ENCODE assay signal across 1 cellular context in the genomic region with DNA sequence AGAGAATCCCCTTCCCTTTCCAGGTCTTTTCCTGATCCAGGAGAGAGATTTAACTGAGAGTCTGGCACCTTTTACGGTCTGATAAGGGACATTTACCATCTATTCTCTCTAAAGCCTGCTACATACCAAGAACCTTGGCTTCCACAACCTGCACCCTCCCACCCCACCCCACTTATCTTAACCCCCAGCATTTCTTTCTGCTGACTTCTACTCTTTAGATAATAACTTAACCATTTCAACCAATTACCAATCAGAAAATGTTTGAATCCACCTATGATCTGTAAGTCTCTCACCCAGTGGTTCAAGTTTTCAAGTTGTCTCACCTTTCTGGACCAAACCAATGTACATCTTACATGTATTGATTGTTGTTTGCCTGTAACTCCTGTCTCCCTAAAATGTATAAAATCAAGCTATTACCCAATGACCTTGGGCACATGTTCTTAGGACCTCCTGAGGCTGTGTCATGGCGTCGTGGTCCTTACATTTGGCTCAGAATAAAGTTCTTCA.
TF ChIP-seq lines count a peak whose summit lies in the region.

No MANE protein-coding gene starts in this region.

TF ChIP-seq in K562, 482 proteins besides CTCF, POLR2A, EP300 and RAD21 (continued from another document and continues in another):
- TF ChIP-seq, protein P1, sequence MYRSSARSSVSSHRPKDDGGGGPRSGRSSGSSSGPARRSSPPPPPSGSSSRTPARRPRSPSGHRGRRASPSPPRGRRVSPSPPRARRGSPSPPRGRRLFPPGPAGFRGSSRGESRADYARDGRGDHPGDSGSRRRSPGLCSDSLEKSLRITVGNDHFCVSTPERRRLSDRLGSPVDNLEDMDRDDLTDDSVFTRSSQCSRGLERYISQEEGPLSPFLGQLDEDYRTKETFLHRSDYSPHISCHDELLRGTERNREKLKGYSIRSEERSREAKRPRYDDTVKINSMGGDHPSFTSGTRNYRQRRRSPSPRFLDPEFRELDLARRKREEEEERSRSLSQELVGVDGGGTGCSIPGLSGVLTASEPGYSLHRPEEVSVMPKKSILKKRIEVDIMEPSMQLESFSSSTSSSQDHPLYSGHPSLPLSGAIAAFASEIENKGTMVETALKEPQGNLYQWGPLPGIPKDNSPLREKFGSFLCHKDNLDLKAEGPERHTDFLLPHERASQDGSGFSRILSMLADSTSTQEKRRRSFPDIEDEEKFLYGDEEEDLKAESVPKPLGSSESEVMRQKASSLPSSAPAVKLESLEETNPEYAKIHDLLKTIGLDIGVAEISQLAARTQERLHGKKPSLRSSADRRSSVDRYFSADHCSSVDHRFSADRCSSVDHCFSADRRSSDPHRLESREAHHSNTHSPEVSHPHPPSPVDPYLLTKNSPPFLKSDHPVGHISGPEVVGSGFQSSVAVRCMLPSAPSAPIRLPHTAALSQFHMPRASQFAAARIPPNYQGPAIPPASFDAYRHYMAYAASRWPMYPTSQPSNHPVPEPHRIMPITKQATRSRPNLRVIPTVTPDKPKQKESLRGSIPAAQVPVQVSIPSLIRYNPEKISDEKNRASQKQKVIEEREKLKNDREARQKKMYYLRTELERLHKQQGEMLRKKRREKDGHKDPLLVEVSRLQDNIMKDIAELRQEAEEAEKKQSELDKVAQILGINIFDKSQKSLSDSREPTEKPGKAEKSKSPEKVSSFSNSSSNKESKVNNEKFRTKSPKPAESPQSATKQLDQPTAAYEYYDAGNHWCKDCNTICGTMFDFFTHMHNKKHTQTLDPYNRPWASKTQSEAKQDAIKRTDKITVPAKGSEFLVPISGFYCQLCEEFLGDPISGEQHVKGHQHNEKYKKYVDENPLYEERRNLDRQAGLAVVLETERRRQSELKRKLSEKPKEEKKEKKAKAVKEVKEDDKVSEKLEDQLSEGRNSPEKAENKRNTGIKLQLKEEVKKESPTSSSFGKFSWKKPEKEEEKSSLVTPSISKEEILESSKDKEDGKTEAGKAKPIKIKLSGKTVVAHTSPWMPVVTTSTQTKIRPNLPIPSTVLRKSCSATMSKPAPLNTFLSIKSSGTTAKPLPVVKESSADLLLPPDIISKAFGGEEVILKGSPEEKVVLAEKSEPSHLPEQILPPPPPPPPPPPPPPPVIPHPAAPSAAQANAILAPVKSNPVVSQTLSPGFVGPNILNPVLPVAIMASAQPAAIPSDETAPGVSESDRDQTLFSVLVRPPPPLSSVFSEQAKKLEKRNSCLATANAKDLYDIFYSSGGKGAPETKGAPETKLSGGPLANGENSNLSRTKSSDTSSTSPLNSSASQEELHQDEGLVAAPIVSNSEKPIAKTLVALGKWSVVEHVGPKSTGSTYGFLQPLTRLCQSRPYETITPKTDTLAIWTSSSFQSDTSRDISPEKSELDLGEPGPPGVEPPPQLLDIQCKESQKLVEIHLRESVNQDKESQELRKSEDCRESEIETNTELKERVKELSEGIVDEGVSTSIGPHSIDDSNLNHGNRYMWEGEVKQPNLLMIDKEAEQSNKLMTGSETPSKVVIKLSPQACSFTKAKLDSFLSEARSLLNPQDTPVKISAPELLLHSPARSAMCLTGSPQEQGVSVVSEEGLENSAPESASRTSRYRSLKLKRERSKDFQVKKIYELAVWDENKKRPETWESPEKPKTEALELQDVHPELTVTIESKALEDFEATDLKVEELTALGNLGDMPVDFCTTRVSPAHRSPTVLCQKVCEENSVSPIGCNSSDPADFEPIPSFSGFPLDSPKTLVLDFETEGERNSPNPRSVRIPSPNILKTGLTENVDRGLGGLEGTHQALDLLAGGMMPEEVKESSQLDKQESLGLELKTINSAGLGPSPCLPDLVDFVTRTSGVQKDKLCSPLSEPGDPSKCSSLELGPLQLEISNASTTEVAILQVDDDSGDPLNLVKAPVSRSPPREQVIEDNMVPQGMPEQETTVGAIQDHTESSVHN (IDR thresholded peaks at IDR 0.05; ENCODE audit: borderline replicate concordance in 1 of 2, low read depth in 1 of 2): no peak
- TF ChIP-seq ETV1 (tag; conservative IDR thresholded peaks at IDR 0.05; ENCODE audit: low read depth): no peak
- no peak for TF ChIP-seq CEBPG (CRISPR knock-in tag; IDR thresholded peaks at IDR 0.05)
- TF ChIP-seq CEBPG (tag; conservative IDR thresholded peaks at IDR 0.05 in 1 of 2, IDR thresholded peaks at IDR 0.05 in 1 of 2): no peak
- peak; percentile 74 for TF ChIP-seq EHMT2 (IDR thresholded peaks at IDR 0.05)
- no peak for TF ChIP-seq HDAC8 (tag; IDR thresholded peaks at IDR 0.05)
- no peak for TF ChIP-seq ASH1L (IDR thresholded peaks at IDR 0.05; ENCODE audit: borderline replicate concordance, low read depth, partially characterized antibody)
- TF ChIP-seq, protein P2, sequence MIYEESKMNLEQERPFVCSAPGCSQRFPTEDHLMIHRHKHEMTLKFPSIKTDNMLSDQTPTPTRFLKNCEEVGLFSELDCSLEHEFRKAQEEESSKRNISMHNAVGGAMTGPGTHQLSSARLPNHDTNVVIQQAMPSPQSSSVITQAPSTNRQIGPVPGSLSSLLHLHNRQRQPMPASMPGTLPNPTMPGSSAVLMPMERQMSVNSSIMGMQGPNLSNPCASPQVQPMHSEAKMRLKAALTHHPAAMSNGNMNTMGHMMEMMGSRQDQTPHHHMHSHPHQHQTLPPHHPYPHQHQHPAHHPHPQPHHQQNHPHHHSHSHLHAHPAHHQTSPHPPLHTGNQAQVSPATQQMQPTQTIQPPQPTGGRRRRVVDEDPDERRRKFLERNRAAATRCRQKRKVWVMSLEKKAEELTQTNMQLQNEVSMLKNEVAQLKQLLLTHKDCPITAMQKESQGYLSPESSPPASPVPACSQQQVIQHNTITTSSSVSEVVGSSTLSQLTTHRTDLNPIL (CRISPR knock-in tag; IDR thresholded peaks at IDR 0.05): no peak
- no peak for TF ChIP-seq FIP1L1 (IDR thresholded peaks at IDR 0.05; ENCODE audit: low read depth, low read length, poor library complexity, severe bottlenecking)
- TF ChIP-seq NFE2L1 (tag; IDR thresholded peaks at IDR 0.05; ENCODE audit: borderline replicate concordance, low read depth): no peak
- no peak for TF ChIP-seq NCOA6 (IDR thresholded peaks at IDR 0.05)
- TF ChIP-seq RBM15 (IDR thresholded peaks at IDR 0.05; ENCODE audit: insufficient read depth, low read length): no peak
- TF ChIP-seq, protein P3, sequence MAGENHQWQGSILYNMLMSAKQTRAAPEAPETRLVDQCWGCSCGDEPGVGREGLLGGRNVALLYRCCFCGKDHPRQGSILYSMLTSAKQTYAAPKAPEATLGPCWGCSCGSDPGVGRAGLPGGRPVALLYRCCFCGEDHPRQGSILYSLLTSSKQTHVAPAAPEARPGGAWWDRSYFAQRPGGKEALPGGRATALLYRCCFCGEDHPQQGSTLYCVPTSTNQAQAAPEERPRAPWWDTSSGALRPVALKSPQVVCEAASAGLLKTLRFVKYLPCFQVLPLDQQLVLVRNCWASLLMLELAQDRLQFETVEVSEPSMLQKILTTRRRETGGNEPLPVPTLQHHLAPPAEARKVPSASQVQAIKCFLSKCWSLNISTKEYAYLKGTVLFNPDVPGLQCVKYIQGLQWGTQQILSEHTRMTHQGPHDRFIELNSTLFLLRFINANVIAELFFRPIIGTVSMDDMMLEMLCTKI (IDR thresholded peaks at IDR 0.05; ENCODE audit: partially characterized antibody): no peak
- peak; percentile 88 for TF ChIP-seq MYBL2 (IDR thresholded peaks at IDR 0.05; ENCODE audit: low read depth)
- no peak for TF ChIP-seq MYBL2 (CRISPR knock-in tag; IDR thresholded peaks at IDR 0.05; ENCODE audit: borderline replicate concordance)
- no peak for TF ChIP-seq RB1 (IDR thresholded peaks at IDR 0.05; ENCODE audit: low read depth)
- TF ChIP-seq PTBP1 (IDR thresholded peaks at IDR 0.05; ENCODE audit: low read depth, low read length): no peak
- TF ChIP-seq NONO (IDR thresholded peaks at IDR 0.05; ENCODE audit: low read depth in 2 of 2, low read length in 1 of 2): no peak
- 0 out of 2 replicates have a peak, but pooled peaks have one; percentile 12 for TF ChIP-seq ATF7 (IDR thresholded peaks at IDR 0.05)
- no peak for TF ChIP-seq ZNF23 (CRISPR knock-in tag; IDR thresholded peaks at IDR 0.05)
- no peak for TF ChIP-seq WHSC1 (IDR thresholded peaks at IDR 0.05; ENCODE audit: low read length)
- TF ChIP-seq, protein P4, sequence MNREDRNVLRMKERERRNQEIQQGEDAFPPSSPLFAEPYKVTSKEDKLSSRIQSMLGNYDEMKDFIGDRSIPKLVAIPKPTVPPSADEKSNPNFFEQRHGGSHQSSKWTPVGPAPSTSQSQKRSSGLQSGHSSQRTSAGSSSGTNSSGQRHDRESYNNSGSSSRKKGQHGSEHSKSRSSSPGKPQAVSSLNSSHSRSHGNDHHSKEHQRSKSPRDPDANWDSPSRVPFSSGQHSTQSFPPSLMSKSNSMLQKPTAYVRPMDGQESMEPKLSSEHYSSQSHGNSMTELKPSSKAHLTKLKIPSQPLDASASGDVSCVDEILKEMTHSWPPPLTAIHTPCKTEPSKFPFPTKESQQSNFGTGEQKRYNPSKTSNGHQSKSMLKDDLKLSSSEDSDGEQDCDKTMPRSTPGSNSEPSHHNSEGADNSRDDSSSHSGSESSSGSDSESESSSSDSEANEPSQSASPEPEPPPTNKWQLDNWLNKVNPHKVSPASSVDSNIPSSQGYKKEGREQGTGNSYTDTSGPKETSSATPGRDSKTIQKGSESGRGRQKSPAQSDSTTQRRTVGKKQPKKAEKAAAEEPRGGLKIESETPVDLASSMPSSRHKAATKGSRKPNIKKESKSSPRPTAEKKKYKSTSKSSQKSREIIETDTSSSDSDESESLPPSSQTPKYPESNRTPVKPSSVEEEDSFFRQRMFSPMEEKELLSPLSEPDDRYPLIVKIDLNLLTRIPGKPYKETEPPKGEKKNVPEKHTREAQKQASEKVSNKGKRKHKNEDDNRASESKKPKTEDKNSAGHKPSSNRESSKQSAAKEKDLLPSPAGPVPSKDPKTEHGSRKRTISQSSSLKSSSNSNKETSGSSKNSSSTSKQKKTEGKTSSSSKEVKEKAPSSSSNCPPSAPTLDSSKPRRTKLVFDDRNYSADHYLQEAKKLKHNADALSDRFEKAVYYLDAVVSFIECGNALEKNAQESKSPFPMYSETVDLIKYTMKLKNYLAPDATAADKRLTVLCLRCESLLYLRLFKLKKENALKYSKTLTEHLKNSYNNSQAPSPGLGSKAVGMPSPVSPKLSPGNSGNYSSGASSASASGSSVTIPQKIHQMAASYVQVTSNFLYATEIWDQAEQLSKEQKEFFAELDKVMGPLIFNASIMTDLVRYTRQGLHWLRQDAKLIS (CRISPR knock-in tag; IDR thresholded peaks at IDR 0.05): no peak
- TF ChIP-seq, protein P5, sequence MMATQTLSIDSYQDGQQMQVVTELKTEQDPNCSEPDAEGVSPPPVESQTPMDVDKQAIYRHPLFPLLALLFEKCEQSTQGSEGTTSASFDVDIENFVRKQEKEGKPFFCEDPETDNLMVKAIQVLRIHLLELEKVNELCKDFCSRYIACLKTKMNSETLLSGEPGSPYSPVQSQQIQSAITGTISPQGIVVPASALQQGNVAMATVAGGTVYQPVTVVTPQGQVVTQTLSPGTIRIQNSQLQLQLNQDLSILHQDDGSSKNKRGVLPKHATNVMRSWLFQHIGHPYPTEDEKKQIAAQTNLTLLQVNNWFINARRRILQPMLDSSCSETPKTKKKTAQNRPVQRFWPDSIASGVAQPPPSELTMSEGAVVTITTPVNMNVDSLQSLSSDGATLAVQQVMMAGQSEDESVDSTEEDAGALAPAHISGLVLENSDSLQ (IDR thresholded peaks at IDR 0.05): no peak
- 0 out of 2 replicates have a peak, but pooled peaks have one; percentile 15 for TF ChIP-seq ADNP (tag; IDR thresholded peaks at IDR 0.05)
- peak; percentile 86 for TF ChIP-seq TEAD4 (IDR thresholded peaks at IDR 0.05; ENCODE audit: low read length)
- TF ChIP-seq TEAD4 (CRISPR knock-in tag; IDR thresholded peaks at IDR 0.05; ENCODE audit: borderline replicate concordance): no peak
- no peak for TF ChIP-seq TEAD1 (CRISPR knock-in tag; IDR thresholded peaks at IDR 0.05)
- TF ChIP-seq CBFA2T3 (IDR thresholded peaks at IDR 0.05): peak; percentile 91
- TF ChIP-seq SUPT5H (IDR thresholded peaks at IDR 0.05): no peak
- peak; percentile 90 for TF ChIP-seq ARID1B (IDR thresholded peaks at IDR 0.05)
- TF ChIP-seq ZZZ3 (IDR thresholded peaks at IDR 0.05): no peak
- no peak for TF ChIP-seq TEAD2 (tag; IDR thresholded peaks at IDR 0.05)
- TF ChIP-seq HDAC2 (IDR thresholded peaks at IDR 0.05): 0 out of 2 replicates have a peak, but pooled peaks have one; percentile 10
- TF ChIP-seq CBX3 (IDR thresholded peaks at IDR 0.05; ENCODE audit: borderline replicate concordance in 1 of 2, low read length in 2 of 2): 0 out of 3 replicates have a peak, but pooled peaks of 1 of the 2 experiments have one; percentile 53
- TF ChIP-seq, protein P6, sequence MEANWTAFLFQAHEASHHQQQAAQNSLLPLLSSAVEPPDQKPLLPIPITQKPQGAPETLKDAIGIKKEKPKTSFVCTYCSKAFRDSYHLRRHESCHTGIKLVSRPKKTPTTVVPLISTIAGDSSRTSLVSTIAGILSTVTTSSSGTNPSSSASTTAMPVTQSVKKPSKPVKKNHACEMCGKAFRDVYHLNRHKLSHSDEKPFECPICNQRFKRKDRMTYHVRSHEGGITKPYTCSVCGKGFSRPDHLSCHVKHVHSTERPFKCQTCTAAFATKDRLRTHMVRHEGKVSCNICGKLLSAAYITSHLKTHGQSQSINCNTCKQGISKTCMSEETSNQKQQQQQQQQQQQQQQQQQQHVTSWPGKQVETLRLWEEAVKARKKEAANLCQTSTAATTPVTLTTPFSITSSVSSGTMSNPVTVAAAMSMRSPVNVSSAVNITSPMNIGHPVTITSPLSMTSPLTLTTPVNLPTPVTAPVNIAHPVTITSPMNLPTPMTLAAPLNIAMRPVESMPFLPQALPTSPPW (CRISPR knock-in tag; IDR thresholded peaks at IDR 0.05): peak; percentile 50; the same call in 1 of the 2 replicates
- TF ChIP-seq, protein P7, sequence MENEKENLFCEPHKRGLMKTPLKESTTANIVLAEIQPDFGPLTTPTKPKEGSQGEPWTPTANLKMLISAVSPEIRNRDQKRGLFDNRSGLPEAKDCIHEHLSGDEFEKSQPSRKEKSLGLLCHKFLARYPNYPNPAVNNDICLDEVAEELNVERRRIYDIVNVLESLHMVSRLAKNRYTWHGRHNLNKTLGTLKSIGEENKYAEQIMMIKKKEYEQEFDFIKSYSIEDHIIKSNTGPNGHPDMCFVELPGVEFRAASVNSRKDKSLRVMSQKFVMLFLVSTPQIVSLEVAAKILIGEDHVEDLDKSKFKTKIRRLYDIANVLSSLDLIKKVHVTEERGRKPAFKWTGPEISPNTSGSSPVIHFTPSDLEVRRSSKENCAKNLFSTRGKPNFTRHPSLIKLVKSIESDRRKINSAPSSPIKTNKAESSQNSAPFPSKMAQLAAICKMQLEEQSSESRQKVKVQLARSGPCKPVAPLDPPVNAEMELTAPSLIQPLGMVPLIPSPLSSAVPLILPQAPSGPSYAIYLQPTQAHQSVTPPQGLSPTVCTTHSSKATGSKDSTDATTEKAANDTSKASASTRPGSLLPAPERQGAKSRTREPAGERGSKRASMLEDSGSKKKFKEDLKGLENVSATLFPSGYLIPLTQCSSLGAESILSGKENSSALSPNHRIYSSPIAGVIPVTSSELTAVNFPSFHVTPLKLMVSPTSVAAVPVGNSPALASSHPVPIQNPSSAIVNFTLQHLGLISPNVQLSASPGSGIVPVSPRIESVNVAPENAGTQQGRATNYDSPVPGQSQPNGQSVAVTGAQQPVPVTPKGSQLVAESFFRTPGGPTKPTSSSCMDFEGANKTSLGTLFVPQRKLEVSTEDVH (IDR thresholded peaks at IDR 0.05; ENCODE audit: low read depth, partially characterized antibody): no peak
- no peak for TF ChIP-seq FOXA3 (CRISPR knock-in tag; conservative IDR thresholded peaks at IDR 0.05 in 1 of 2, IDR thresholded peaks at IDR 0.05 in 1 of 2)
- TF ChIP-seq STAT5B (CRISPR knock-in tag; IDR thresholded peaks at IDR 0.05): no peak
- TF ChIP-seq, protein P8, sequence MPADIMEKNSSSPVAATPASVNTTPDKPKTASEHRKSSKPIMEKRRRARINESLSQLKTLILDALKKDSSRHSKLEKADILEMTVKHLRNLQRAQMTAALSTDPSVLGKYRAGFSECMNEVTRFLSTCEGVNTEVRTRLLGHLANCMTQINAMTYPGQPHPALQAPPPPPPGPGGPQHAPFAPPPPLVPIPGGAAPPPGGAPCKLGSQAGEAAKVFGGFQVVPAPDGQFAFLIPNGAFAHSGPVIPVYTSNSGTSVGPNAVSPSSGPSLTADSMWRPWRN (IDR thresholded peaks at IDR 0.05; ENCODE audit: low read depth): no peak
- peak; percentile 59; the same call in 1 of the 2 replicates for TF ChIP-seq SMARCA4 (IDR thresholded peaks at IDR 0.05)
